ENCODE assay signal across 8 cellular contexts in genomic region chr1:160342953-160343869, GRCh38. TPM values are rescaled to one million over a fixed set of nuclear protein-coding genes. Genes with fewer than 3 reads are reported as not detected.
DNase-seq lines count a peak whose midpoint lies in the region; ATAC-seq, FAIRE-seq and TF ChIP-seq lines count a peak whose summit lies in the region.

TSS of gene COPA (minus strand) at chr1:160343250. CDS start at chr1:160343170, 80 bp downstream.
TSS of gene NCSTN (plus strand) at chr1:160343383. CDS start at chr1:160343397, 14 bp downstream.

- CTCF ChIA-PET in A549 (lab: Yijun Ruan, JAX) = interaction anchor here (1.6 to 2.7 kb wide), 3 partner anchors 11 to 52 kb away, joined by 3 to 11 read pairs (median 11); no protein-coding TSS in a partner anchor

- peak within 1 kb of the TSS; percentile 89 for H3K4me2 ChIP-seq in A549

- peaks cover 4% of the 10 kb centered on the region for H3K36me3 ChIP-seq in breast epithelium

- peak within 1 kb of the TSS; percentile 92 to 93 for H3K27ac ChIP-seq in A549
- peak within 1 kb of the TSS; percentile 84 for H3K27ac ChIP-seq in VCaP
- peak within 1 kb of the TSS; percentile 90 to 96 for H3K27ac ChIP-seq in breast epithelium
- H3K27ac ChIP-seq in skin epidermis = peak within 1 kb of the TSS; percentile 68 to 99 (median 94)

- H3K27me3 ChIP-seq in breast epithelium = no peaks in the 10 kb centered on the region

- DNase-seq in A549 (ENCODE audit: low read depth in 1 of 2, low spot score in 1 of 2) = peak; percentile 90 to 96
- peak; percentile 85 for DNase-seq in NCI-H2196 treated with DMSO at 0.1 percent for 48 hours (lab: John Stamatoyannopoulos, UW; ENCODE audit: unreplicated experiment)
- DNase-seq in breast epithelium (ENCODE audit: low spot score in 2 of 2) = peak; percentile 87 to 88

- no peak for FAIRE-seq in A549 (lab: Jason Lieb, UNC)

- intact Hi-C loops in breast epithelium (cut with DNase I; ENCODE audit: low total_unique reads) = no loop called here

- H3K9me3 ChIP-seq in A549 = no peaks in the 10 kb centered on the region
- no peaks in the 10 kb centered on the region for H3K9me3 ChIP-seq in breast epithelium
- no peaks in the 10 kb centered on the region for H3K9me3 ChIP-seq in iPS-18c (ENCODE audit: control insufficient read depth, insufficient read depth, low read length)

- ATAC-seq in A549 (peak; percentile 99 to 100), GM18867 (IDR thresholded peaks at IDR 0.05; ENCODE audit: unreplicated experiment) (peak; percentile 92), HG03108 (IDR thresholded peaks at IDR 0.05; ENCODE audit: unreplicated experiment) (peak; percentile 87)

- WGBS in A549 (ENCODE audit: missing lambda C conversion rate) = 1% methylated on average over 52 of the region's 58 CpGs

- no peak for TF ChIP-seq RAD21 in A549 (conservative IDR thresholded peaks at IDR 0.05 in 1 of 2, IDR thresholded peaks at IDR 0.05 in 1 of 2)

- no peak for TF ChIP-seq CTCF in A549 (IDR thresholded peaks at IDR 0.05)
- TF ChIP-seq CTCF in VCaP (conservative IDR thresholded peaks at IDR 0.05) = no peak
- TF ChIP-seq CTCF in breast epithelium (IDR thresholded peaks at IDR 0.05) = peak in 1 of 3 donors; percentile 14

- POLR2A ChIA-PET in A549 (lab: Yijun Ruan, JAX) = interaction anchor here (0.8 kb wide), 1 partner anchor 11 kb away, joined by 3 read pairs; no protein-coding TSS in a partner anchor

- peaks cover 20% of the 10 kb centered on the region for H3K4me1 ChIP-seq in A549
- H3K4me1 ChIP-seq in breast epithelium = peaks cover 0 to 20% of the 10 kb centered on the region in 2 donors

- TF ChIP-seq POLR2A in A549 (IDR thresholded peaks at IDR 0.05; ENCODE audit: low read length) (peak; percentile 76), breast epithelium (IDR thresholded peaks at IDR 0.05) (peak; percentile 83)

- H3K4me3 ChIP-seq in A549 = peak within 1 kb of the TSS; percentile 93
- H3K4me3 ChIP-seq in breast epithelium = peak within 1 kb of the TSS; percentile 85 to 99 (median 99)
- H3K4me3 ChIP-seq in iPS-18c (ENCODE audit: insufficient read depth, low read depth, low read length) = peak within 1 kb of the TSS; percentile 87
- peak within 1 kb of the TSS; percentile 77 to 98 (median 86) for H3K4me3 ChIP-seq in skin epidermis

- no peak for TF ChIP-seq EP300 in A549 (IDR thresholded peaks at IDR 0.05)

TF ChIP-seq in A549, 52 proteins besides CTCF, POLR2A, EP300 and RAD21:
- TF ChIP-seq SREBF2 (IDR thresholded peaks at IDR 0.05) (no peak), ELK1 (IDR thresholded peaks at IDR 0.05; ENCODE audit: low read depth, low read length) (peak; percentile 70; the same call in 1 of the 2 replicates), BCL3 (IDR thresholded peaks at IDR 0.05) (peak; percentile 85; the same call in 2 of the 3 replicates), PBX3 (IDR thresholded peaks at IDR 0.05) (peak; percentile 73; the same call in 1 of the 2 replicates), KDM5A (IDR thresholded peaks at IDR 0.05) (peak; percentile 88), MAZ (IDR thresholded peaks at IDR 0.05; ENCODE audit: borderline replicate concordance, low read depth, low read length) (0 out of 2 replicates have a peak, but pooled peaks have one; percentile 67), PHF8 (IDR thresholded peaks at IDR 0.05; ENCODE audit: borderline replicate concordance, low read depth) (peak; percentile 65), RCOR1 (IDR thresholded peaks at IDR 0.05; ENCODE audit: low read depth, low read length) (no peak), FOSL2 (IDR thresholded peaks at IDR 0.05) (no peak), FOSL2 (CRISPR knock-in tag; IDR thresholded peaks at IDR 0.05) (0 out of 2 replicates have a peak, but pooled peaks have one; percentile 7), MAX (IDR thresholded peaks at IDR 0.05) (peak; percentile 63), E2F6 (IDR thresholded peaks at IDR 0.05; ENCODE audit: borderline replicate concordance, low read depth) (0 out of 2 replicates have a peak, but pooled peaks have one; percentile 24), HOXA7 (CRISPR knock-in tag; IDR thresholded peaks at IDR 0.05) (no peak), ZC3H11A (IDR thresholded peaks at IDR 0.05) (no peak), NR3C1 (IDR thresholded peaks at IDR 0.05) (no peak), TFCP2L1 (CRISPR knock-in tag; IDR thresholded peaks at IDR 0.05) (0 out of 2 replicates have a peak, but pooled peaks have one; percentile 65), CEBPB (IDR thresholded peaks at IDR 0.05) (peak in 1 of 2 experiments; percentile 13; a peak in 1 of 4 replicates), JUN (IDR thresholded peaks at IDR 0.05) (peak; percentile 86 to 96)

RNA-seq across cellular contexts. Expression of gene COPA, which starts in this region (rescaled TPM):
- 149 and 188 TPM in 2 replicates for polyA plus RNA-seq in A549 (2011; rRNA removed)
- polyA plus RNA-seq in A549 (2012; cell fraction: cytosol; rRNA removed) = 54.1 and 67.7 TPM in 2 replicates
- 49.6 and 65.0 TPM in 2 replicates for polyA plus RNA-seq in A549 (2012; cell fraction: nucleus; rRNA removed)
- 80.3 to 83.5 TPM (median 82.5 TPM) in 3 replicates for polyA plus RNA-seq in A549 (2017; fragmentation: RNase III; extraction: RNeasy Plus Mini Kit Qiagen cat#74134 plus additional on column Dnase treatment)
- polyA minus RNA-seq in A549 (2011; rRNA and poly(A)+ RNA removed) = 191 and 211 TPM in 2 replicates
- 100 to 1,000 TPM; 138 to 170 (median 153) TPM for total RNA-seq in breast epithelium

RNA-seq across cellular contexts. Expression of gene NCSTN, which starts in this region (rescaled TPM):
- polyA plus RNA-seq in A549 (2011; rRNA removed) = 90.4 and 91.6 TPM in 2 replicates
- 53.6 and 63.9 TPM in 2 replicates for polyA plus RNA-seq in A549 (2012; cell fraction: cytosol; rRNA removed)
- 111 and 121 TPM in 2 replicates for polyA plus RNA-seq in A549 (2012; cell fraction: nucleus; rRNA removed)
- polyA plus RNA-seq in A549 (2017; fragmentation: RNase III; extraction: RNeasy Plus Mini Kit Qiagen cat#74134 plus additional on column Dnase treatment) = 40.5 to 44.6 TPM (median 41.6 TPM) in 3 replicates
- 73.7 and 84.8 TPM in 2 replicates for polyA minus RNA-seq in A549 (2011; rRNA and poly(A)+ RNA removed)
- 10 to 100 TPM; 66.4 to 83.5 (median 76.0) TPM for total RNA-seq in breast epithelium

Comparison
In these comparisons a context has a peak if more than half of its experiments do, and no peak if none do; other contexts are left out.
1. Peak in every context shown above with its lines: DNase-seq, ATAC-seq, H3K4me3 ChIP-seq and H3K27ac ChIP-seq.